ENCODE assay signal across 22 cellular contexts in genomic region chr6:6328451-6328850, GRCh38. TPM values are rescaled to one million over a fixed set of nuclear protein-coding genes. Genes with fewer than 3 reads are reported as not detected.
"Had no signal": no experiment of that assay in that cellular context is flagged by ENCODE, and none has a peak within 500 bp of the region (broad histone marks: within the 10 kb centered on the region; RNA-seq: fewer than 3 reads in every experiment).

No MANE protein-coding gene starts in this region.

- H3K36me3 Mint-ChIP-seq: activated naive CD8-positive, alpha-beta T cell treated with anti-CD3 and anti-CD28 coated beads for 36 hours; mesothelial cell of epicardium; natural killer cell treated with Interleukin-12 subunit alpha and Interleukin-12 subunit beta and Interleukin-15 and Interleukin-18, amount 100 ng/mL, for 72 hours; stimulated activated memory B cell treated with anti-CD40 and anti-IgM and Interleukin-4, amounts not matched to agents 10 μg/mL and 1 μg/mL and 100 μg/mL, for 72 hours; type B pancreatic cell had no signal

- H3K4me3 Mint-ChIP-seq: activated naive CD8-positive, alpha-beta T cell treated with anti-CD3 and anti-CD28 coated beads for 36 hours; mesothelial cell of epicardium; natural killer cell treated with Interleukin-12 subunit alpha and Interleukin-12 subunit beta and Interleukin-15 and Interleukin-18, amount 100 ng/mL, for 72 hours; stimulated activated memory B cell treated with anti-CD40 and anti-IgM and Interleukin-4, amounts not matched to agents 10 μg/mL and 1 μg/mL and 100 μg/mL, for 72 hours; type B pancreatic cell had no signal

- H3K9me3 Mint-ChIP-seq: activated naive CD8-positive, alpha-beta T cell treated with anti-CD3 and anti-CD28 coated beads for 36 hours; mesothelial cell of epicardium; natural killer cell treated with Interleukin-12 subunit alpha and Interleukin-12 subunit beta and Interleukin-15 and Interleukin-18, amount 100 ng/mL, for 72 hours; stimulated activated memory B cell treated with anti-CD40 and anti-IgM and Interleukin-4, amounts not matched to agents 10 μg/mL and 1 μg/mL and 100 μg/mL, for 72 hours; type B pancreatic cell had no signal

- H3K4me1 Mint-ChIP-seq: mesothelial cell of epicardium had no signal

- H3K36me3 ChIP-seq: cardiac muscle cell, esophagus muscularis mucosa, neutrophil, pancreas, spleen had no signal

- ATAC-seq: natural killer cell treated with Interleukin-12 subunit alpha and Interleukin-12 subunit beta and Interleukin-15 and Interleukin-18, amount 100 ng/mL, for 72 hours; stimulated activated memory B cell treated with anti-CD40 and anti-IgM and Interleukin-4, amounts not matched to agents 10 μg/mL and 1 μg/mL and 100 μg/mL, for 72 hours had no signal

- DNase-seq: activated CD4-positive, CD25-positive, alpha-beta regulatory T cell treated with anti-CD3 and anti-CD28 coated beads, Interleukin-2, amount 50 U/mL, for 72 hours; activated naive CD4-positive, alpha-beta T cell; activated naive CD8-positive, alpha-beta T cell treated with anti-CD3 and anti-CD28 coated beads for 36 hours; activated T-cell treated with anti-CD3 and anti-CD28 coated beads for 4 hours; amygdala; dermis blood vessel endothelial cell; effector memory CD4-positive, alpha-beta T cell; pancreas; spleen; stimulated activated CD4-positive, alpha-beta T cell treated with anti-CD3 and anti-CD28 coated beads, Interleukin-4, amount 100 ng/mL, for 4 hours; T1000; testis had no signal

- H3K27me3 Mint-ChIP-seq: activated naive CD8-positive, alpha-beta T cell treated with anti-CD3 and anti-CD28 coated beads for 36 hours had no signal

- H3K27ac Mint-ChIP-seq: activated naive CD8-positive, alpha-beta T cell treated with anti-CD3 and anti-CD28 coated beads for 36 hours; mesothelial cell of epicardium; natural killer cell treated with Interleukin-12 subunit alpha and Interleukin-12 subunit beta and Interleukin-15 and Interleukin-18, amount 100 ng/mL, for 72 hours; stimulated activated memory B cell treated with anti-CD40 and anti-IgM and Interleukin-4, amounts not matched to agents 10 μg/mL and 1 μg/mL and 100 μg/mL, for 72 hours; type B pancreatic cell had no signal

- H3K9me3 ChIP-seq: esophagus muscularis mucosa, neutrophil, pancreas, spleen, testis had no signal

- H3K4me3 ChIP-seq: cardiac muscle cell, esophagus muscularis mucosa, pancreas, spleen, testis had no signal

- H3K4me1 ChIP-seq: pancreas, testis had no signal

- H3K27ac ChIP-seq: cardiac muscle cell, esophagus muscularis mucosa, neutrophil, pancreas, spleen, testis, VCaP had no signal

- H3K27me3 ChIP-seq: cardiac muscle cell, neutrophil, pancreas, spleen, testis had no signal

RNA-seq across cellular contexts. Expression of gene F13A1, which starts 8.0 kb away (rescaled TPM):
- total RNA-seq: activated naive CD8-positive, alpha-beta T cell treated with anti-CD3 and anti-CD28 coated beads for 36 hours; dermis blood vessel endothelial cell; endothelial cell of umbilical vein; glomerular endothelial cell; natural killer cell treated with Interleukin-12 subunit alpha and Interleukin-12 subunit beta and Interleukin-15 and Interleukin-18, amount 100 ng/mL, for 72 hours had no signal
- polyA plus RNA-seq: endothelial cell of umbilical vein had no signal
